Comparison of ENCODE assay signal across 8 cellular contexts in the genomic region with DNA sequence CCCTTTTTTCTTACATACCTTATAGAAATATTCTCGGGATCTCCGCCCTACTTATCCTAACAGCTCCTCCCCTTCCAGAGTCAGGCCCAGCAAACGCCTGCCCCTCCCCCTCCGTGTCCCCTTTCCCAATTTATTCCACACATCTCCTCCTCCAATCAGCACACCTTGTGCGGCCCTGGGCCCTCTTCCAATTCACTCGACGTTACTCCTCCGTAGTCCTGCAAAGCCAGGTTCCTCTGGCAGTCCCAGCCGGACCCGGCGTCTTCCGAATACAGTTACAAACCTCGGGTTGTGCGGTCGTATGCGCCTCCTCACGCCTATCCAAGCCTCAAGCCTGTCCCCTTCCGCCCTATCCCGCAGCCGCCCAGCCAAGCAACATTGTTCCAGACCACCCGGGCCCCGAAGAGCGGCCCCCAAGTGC. TPM values are rescaled to one million over a fixed set of nuclear protein-coding genes. Genes with fewer than 3 reads are reported as not detected.
DNase-seq lines count a peak whose midpoint lies in the region; ATAC-seq and TF ChIP-seq lines count a peak whose summit lies in the region.

No MANE protein-coding gene starts in this region.

- DNase-seq in ELF-1 (ENCODE audit: low read depth, low spot score) (peak; percentile 92), HuH-7.5 (ENCODE audit: low spot score) (peak; percentile 43), myocyte (ENCODE audit: low read depth) (peak; percentile 43), OCI-M2 (lab: John Stamatoyannopoulos, UW; ENCODE audit: unreplicated experiment) (no peak)

- H3K9me3 ChIP-seq in esophagus (ENCODE audit: control insufficient read depth in 2 of 2, insufficient read depth in 1 of 2, low read depth in 1 of 2, low read length in 1 of 2): no peaks in the 10 kb centered on the region

- 1% methylated on average over 23 of the region's 23 CpGs for WGBS in esophagus, 2 donors

- no peaks in the 10 kb centered on the region for H3K27me3 ChIP-seq in esophagus (ENCODE audit: control insufficient read depth in 1 of 2, insufficient read depth in 2 of 2, low read length in 2 of 2)

- H3K27ac ChIP-seq in esophagus (ENCODE audit: low read depth in 2 of 2, low read length in 1 of 2): peak overlapping the region; percentile 92 to 97

- H3K36me3 ChIP-seq in esophagus (ENCODE audit: control insufficient read depth in 2 of 2, insufficient read depth in 2 of 2, low read length in 1 of 2): no peaks in the 10 kb centered on the region

- no peaks in the 10 kb centered on the region for H3K4me1 ChIP-seq in esophagus (ENCODE audit: control insufficient read depth in 2 of 2, insufficient read depth in 2 of 2, low read length in 1 of 2)

- ATAC-seq in SK-N-SH treated with all-trans-retinoic acid at 6 μM for 48 hours: peak; percentile 50
- ATAC-seq in GM19023 (IDR thresholded peaks at IDR 0.05; ENCODE audit: unreplicated experiment): no peak
- no peak for ATAC-seq in HG02642 (IDR thresholded peaks at IDR 0.05; ENCODE audit: poor library complexity, unreplicated experiment)

- H3K4me3 ChIP-seq in esophagus (ENCODE audit: low read depth in 1 of 2, low read length in 2 of 2): peak overlapping the region; percentile 82 to 98

TF ChIP-seq in SK-N-SH treated with all-trans-retinoic acid at 6 μM for 48 hours, 23 proteins besides CTCF, POLR2A, EP300 and RAD21:
- TF ChIP-seq, protein P1, sequence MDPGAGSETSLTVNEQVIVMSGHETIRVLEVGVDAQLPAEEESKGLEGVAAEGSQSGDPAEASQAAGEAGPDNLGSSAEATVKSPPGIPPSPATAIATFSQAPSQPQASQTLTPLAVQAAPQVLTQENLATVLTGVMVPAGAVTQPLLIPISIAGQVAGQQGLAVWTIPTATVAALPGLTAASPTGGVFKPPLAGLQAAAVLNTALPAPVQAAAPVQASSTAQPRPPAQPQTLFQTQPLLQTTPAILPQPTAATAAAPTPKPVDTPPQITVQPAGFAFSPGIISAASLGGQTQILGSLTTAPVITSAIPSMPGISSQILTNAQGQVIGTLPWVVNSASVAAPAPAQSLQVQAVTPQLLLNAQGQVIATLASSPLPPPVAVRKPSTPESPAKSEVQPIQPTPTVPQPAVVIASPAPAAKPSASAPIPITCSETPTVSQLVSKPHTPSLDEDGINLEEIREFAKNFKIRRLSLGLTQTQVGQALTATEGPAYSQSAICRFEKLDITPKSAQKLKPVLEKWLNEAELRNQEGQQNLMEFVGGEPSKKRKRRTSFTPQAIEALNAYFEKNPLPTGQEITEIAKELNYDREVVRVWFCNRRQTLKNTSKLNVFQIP (CRISPR knock-in tag; IDR thresholded peaks at IDR 0.05; ENCODE audit: borderline replicate concordance, low read depth): no peak
- TF ChIP-seq ZNF565 (CRISPR knock-in tag; conservative IDR thresholded peaks at IDR 0.05; ENCODE audit: low read depth) (no peak), BACH2 (CRISPR knock-in tag; IDR thresholded peaks at IDR 0.05; ENCODE audit: borderline replicate concordance) (no peak), TCF4 (CRISPR knock-in tag; IDR thresholded peaks at IDR 0.05; ENCODE audit: borderline replicate concordance) (no peak), ESRRG (CRISPR knock-in tag; IDR thresholded peaks at IDR 0.05) (no peak), PPARA (CRISPR knock-in tag; IDR thresholded peaks at IDR 0.05; ENCODE audit: borderline replicate concordance) (no peak), SNAI2 (CRISPR knock-in tag; IDR thresholded peaks at IDR 0.05) (no peak), ZFP30 (CRISPR knock-in tag; IDR thresholded peaks at IDR 0.05) (no peak), ZC3H10 (CRISPR knock-in tag; IDR thresholded peaks at IDR 0.05) (no peak), ZNF8 (CRISPR knock-in tag; IDR thresholded peaks at IDR 0.05) (no peak), ZNF70 (CRISPR knock-in tag; IDR thresholded peaks at IDR 0.05) (no peak), OSR1 (CRISPR knock-in tag; IDR thresholded peaks at IDR 0.05) (no peak)
- TF ChIP-seq, protein P2, sequence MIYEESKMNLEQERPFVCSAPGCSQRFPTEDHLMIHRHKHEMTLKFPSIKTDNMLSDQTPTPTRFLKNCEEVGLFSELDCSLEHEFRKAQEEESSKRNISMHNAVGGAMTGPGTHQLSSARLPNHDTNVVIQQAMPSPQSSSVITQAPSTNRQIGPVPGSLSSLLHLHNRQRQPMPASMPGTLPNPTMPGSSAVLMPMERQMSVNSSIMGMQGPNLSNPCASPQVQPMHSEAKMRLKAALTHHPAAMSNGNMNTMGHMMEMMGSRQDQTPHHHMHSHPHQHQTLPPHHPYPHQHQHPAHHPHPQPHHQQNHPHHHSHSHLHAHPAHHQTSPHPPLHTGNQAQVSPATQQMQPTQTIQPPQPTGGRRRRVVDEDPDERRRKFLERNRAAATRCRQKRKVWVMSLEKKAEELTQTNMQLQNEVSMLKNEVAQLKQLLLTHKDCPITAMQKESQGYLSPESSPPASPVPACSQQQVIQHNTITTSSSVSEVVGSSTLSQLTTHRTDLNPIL (CRISPR knock-in tag; IDR thresholded peaks at IDR 0.05; ENCODE audit: low read depth): no peak
- TF ChIP-seq, protein P3, sequence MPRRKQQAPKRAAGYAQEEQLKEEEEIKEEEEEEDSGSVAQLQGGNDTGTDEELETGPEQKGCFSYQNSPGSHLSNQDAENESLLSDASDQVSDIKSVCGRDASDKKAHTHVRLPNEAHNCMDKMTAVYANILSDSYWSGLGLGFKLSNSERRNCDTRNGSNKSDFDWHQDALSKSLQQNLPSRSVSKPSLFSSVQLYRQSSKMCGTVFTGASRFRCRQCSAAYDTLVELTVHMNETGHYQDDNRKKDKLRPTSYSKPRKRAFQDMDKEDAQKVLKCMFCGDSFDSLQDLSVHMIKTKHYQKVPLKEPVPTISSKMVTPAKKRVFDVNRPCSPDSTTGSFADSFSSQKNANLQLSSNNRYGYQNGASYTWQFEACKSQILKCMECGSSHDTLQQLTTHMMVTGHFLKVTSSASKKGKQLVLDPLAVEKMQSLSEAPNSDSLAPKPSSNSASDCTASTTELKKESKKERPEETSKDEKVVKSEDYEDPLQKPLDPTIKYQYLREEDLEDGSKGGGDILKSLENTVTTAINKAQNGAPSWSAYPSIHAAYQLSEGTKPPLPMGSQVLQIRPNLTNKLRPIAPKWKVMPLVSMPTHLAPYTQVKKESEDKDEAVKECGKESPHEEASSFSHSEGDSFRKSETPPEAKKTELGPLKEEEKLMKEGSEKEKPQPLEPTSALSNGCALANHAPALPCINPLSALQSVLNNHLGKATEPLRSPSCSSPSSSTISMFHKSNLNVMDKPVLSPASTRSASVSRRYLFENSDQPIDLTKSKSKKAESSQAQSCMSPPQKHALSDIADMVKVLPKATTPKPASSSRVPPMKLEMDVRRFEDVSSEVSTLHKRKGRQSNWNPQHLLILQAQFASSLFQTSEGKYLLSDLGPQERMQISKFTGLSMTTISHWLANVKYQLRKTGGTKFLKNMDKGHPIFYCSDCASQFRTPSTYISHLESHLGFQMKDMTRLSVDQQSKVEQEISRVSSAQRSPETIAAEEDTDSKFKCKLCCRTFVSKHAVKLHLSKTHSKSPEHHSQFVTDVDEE (CRISPR knock-in tag; IDR thresholded peaks at IDR 0.05): no peak

RNA-seq across cellular contexts. Expression of a gene that starts 0.7 kb away (rescaled TPM):
- 10 to 100 TPM; 16.4 to 29.9 TPM for polyA plus RNA-seq in esophagus
- total RNA-seq in myocyte: 66.4 and 67.2 TPM in 2 replicates
- polyA plus RNA-seq in myocyte (2012): 62.8 TPM

RNA-seq across cellular contexts. Expression of a gene that starts 7.0 kb away (rescaled TPM):
- polyA plus RNA-seq in esophagus: 10 to 100 TPM; 11.5 to 17.0 TPM
- total RNA-seq in myocyte: 14.7 and 15.6 TPM in 2 replicates
- polyA plus RNA-seq in myocyte (2012): 34.0 TPM

RNA-seq across cellular contexts. Expression of a gene that starts 52.4 kb away (rescaled TPM):
- polyA plus RNA-seq in esophagus: 10 to 100 TPM; 39.4 to 45.7 TPM
- 306 and 426 TPM in 2 replicates for total RNA-seq in myocyte
- polyA plus RNA-seq in myocyte (2012): 686 TPM
